In genomic region chr6:118565317-118565960, GRCh38 we compare ENCODE assay signal across 8 cellular contexts. TPM values are rescaled to one million over a fixed set of nuclear protein-coding genes. Genes with fewer than 3 reads are reported as not detected.
A peak's percentile ranks its signal among the peaks of the same experiment; 100 is the strongest.
DNase-seq lines count a peak whose midpoint lies in the region; ATAC-seq and TF ChIP-seq lines count a peak whose summit lies in the region.

No MANE protein-coding gene starts in this region.

- H3K4me3 Mint-ChIP-seq in mesothelial cell of epicardium = no peak overlapping the region

- ATAC-seq in GM18861 (IDR thresholded peaks at IDR 0.05; ENCODE audit: unreplicated experiment) (peak; percentile 99), HG02943 (IDR thresholded peaks at IDR 0.05; ENCODE audit: low read depth, unreplicated experiment) (peak; percentile 98)

- DNase-seq in DMS153 (lab: John Stamatoyannopoulos, UW) (peak; percentile 70), NCI-H2029 treated with DMSO at 0.1 percent for 48 hours (lab: John Stamatoyannopoulos, UW) (peak; percentile 41), astrocyte of the hippocampus (ENCODE audit: low read depth, low spot score) (peak; percentile 42), mesothelial cell of epicardium (ENCODE audit: low spot score in 2 of 2, unreplicated experiment in 2 of 2) (no peak), AG08395 (ENCODE audit: low spot score) (no peak)
- DNase-seq in effector CD8-positive, alpha-beta T cell (lab: John Stamatoyannopoulos, UW) = no peak

- H3K27me3 Mint-ChIP-seq in mesothelial cell of epicardium (ENCODE audit: low read depth) = no peaks in the 10 kb centered on the region

- TF ChIP-seq CTCF in mesothelial cell of epicardium (IDR thresholded peaks at IDR 0.05; ENCODE audit: unreplicated experiment) = peak; percentile 51

- H3K9me3 Mint-ChIP-seq in mesothelial cell of epicardium = no peaks in the 10 kb centered on the region

- H3K4me1 Mint-ChIP-seq in mesothelial cell of epicardium = peaks cover 4% of the 10 kb centered on the region

- H3K27ac Mint-ChIP-seq in mesothelial cell of epicardium = no peak overlapping the region

- H3K36me3 Mint-ChIP-seq in mesothelial cell of epicardium = no peaks in the 10 kb centered on the region

RNA-seq across cellular contexts. Expression of gene PLN, which starts 17.3 kb away (rescaled TPM):
- 0.20 to 0.50 TPM (median 0.47 TPM) in 3 replicates for total RNA-seq in mesothelial cell of epicardium

Comparison
In these comparisons a context has a peak if more than half of its experiments do, and no peak if none do; other contexts are left out.
1. DNase-seq: peak in DMS153 (single experiment), NCI-H2029 treated with DMSO at 0.1 percent for 48 hours (single experiment) and astrocyte of the hippocampus (single experiment); none in mesothelial cell of epicardium (0 of 2), AG08395 (single experiment) and effector CD8-positive, alpha-beta T cell (single experiment).